Comparison of ENCODE assay signal across 8 cellular contexts in genomic region chrX:2609431-2610238, GRCh38.
DNase-seq lines count a peak whose midpoint lies in the region; ATAC-seq and TF ChIP-seq lines count a peak whose summit lies in the region.

No MANE protein-coding gene starts in this region.

- in situ Hi-C loops in KBM-7 (cut with MboI; ENCODE audit: low pct_unique_long_range_greater_than_20kb, low sequenced_read_pairs) = loop anchor here (25.0 kb wide), 1 partner anchor 1147 kb away; the partner anchor contains the start of gene ASMTL

- intact Hi-C loops in dendritic cell treated with granulocyte-macrophage colony-stimulating factor and Interleukin-4, amounts not matched to agents 40 ng/mL and 50 ng/mL, for 4 days (cut with micrococcal nuclease) = loop anchor here (2.0 to 5.0 kb wide), 3 partner anchors 83 to 949 kb away; partner anchors contain the start of gene CD99
- intact Hi-C loops in natural killer cell (cut with micrococcal nuclease) = loop anchor here (2.0 kb wide), 1 partner anchor 1157 kb away; the partner anchor contains the start of gene ASMTL

- H3K27me3 Mint-ChIP-seq in activated CD8-positive, alpha-beta memory T cell treated with anti-CD3 and anti-CD28 coated beads, Interleukin-2, amount 10 ng/mL, durations not matched to agents 7 days and 5 days = no peaks in the 10 kb centered on the region
- H3K27me3 Mint-ChIP-seq in dendritic cell treated with granulocyte-macrophage colony-stimulating factor and Interleukin-4, amounts not matched to agents 40 ng/mL and 50 ng/mL, for 4 days = no peaks in the 10 kb centered on the region
- H3K27me3 Mint-ChIP-seq in natural killer cell (ENCODE audit: low read depth in 2 of 2) = no peaks in the 10 kb centered on the region

- H3K4me3 Mint-ChIP-seq in activated CD8-positive, alpha-beta memory T cell treated with anti-CD3 and anti-CD28 coated beads, Interleukin-2, amount 10 ng/mL, durations not matched to agents 7 days and 5 days = peak overlapping the region; percentile 82
- H3K4me3 Mint-ChIP-seq in dendritic cell treated with granulocyte-macrophage colony-stimulating factor and Interleukin-4, amounts not matched to agents 40 ng/mL and 50 ng/mL, for 4 days = peak overlapping the region; percentile 96
- H3K4me3 Mint-ChIP-seq in natural killer cell = peak overlapping the region; percentile 94

- H3K9me3 Mint-ChIP-seq in activated CD8-positive, alpha-beta memory T cell treated with anti-CD3 and anti-CD28 coated beads, Interleukin-2, amount 10 ng/mL, durations not matched to agents 7 days and 5 days (ENCODE audit: low read depth) = no peaks in the 10 kb centered on the region
- H3K9me3 Mint-ChIP-seq in dendritic cell treated with granulocyte-macrophage colony-stimulating factor and Interleukin-4, amounts not matched to agents 40 ng/mL and 50 ng/mL, for 4 days = no peaks in the 10 kb centered on the region
- H3K9me3 Mint-ChIP-seq in natural killer cell = no peaks in the 10 kb centered on the region

- TF ChIP-seq CTCF in natural killer cell (IDR thresholded peaks at IDR 0.05) = no peak

- H3K4me1 Mint-ChIP-seq in activated CD8-positive, alpha-beta memory T cell treated with anti-CD3 and anti-CD28 coated beads, Interleukin-2, amount 10 ng/mL, durations not matched to agents 7 days and 5 days = peaks cover 45% of the 10 kb centered on the region
- peaks cover 52% of the 10 kb centered on the region for H3K4me1 Mint-ChIP-seq in dendritic cell treated with granulocyte-macrophage colony-stimulating factor and Interleukin-4, amounts not matched to agents 40 ng/mL and 50 ng/mL, for 4 days (ENCODE audit: low read depth)
- H3K4me1 Mint-ChIP-seq in natural killer cell = peaks cover 35 to 43% of the 10 kb centered on the region in 2 donors

- peak; percentile 67 for ATAC-seq in activated CD8-positive, alpha-beta memory T cell treated with anti-CD3 and anti-CD28 coated beads, Interleukin-2, amount 10 ng/mL, durations not matched to agents 7 days and 5 days
- ATAC-seq in natural killer cell = no peak
- ATAC-seq in GM21515 (IDR thresholded peaks at IDR 0.05; ENCODE audit: unreplicated experiment) = no peak

- CTCF ChIA-PET in activated CD8-positive, alpha-beta memory T cell treated with anti-CD3 and anti-CD28 coated beads, Interleukin-2, amount 10 ng/mL, durations not matched to agents 7 days and 5 days (lab: Charles Lee) = no interaction called here

- DNase-seq in activated CD8-positive, alpha-beta memory T cell treated with anti-CD3 and anti-CD28 coated beads, Interleukin-2, amount 10 ng/mL, durations not matched to agents 7 days and 5 days = peak; percentile 15
- no peak for DNase-seq in activated CD8-positive, alpha-beta memory T cell treated with anti-CD3 and anti-CD28 coated beads, Interleukin-2, amount 50 U/mL, for 4 hours
- DNase-seq in KBM-7 = peak; percentile 63
- DNase-seq in natural killer cell = no peak
- no peak for DNase-seq in NCI-H2029 treated with DMSO at 0.1 percent for 48 hours (lab: John Stamatoyannopoulos, UW)
- no peak for DNase-seq in LoVo (ENCODE audit: low spot score)

- peak overlapping the region; percentile 66 for H3K27ac Mint-ChIP-seq in activated CD8-positive, alpha-beta memory T cell treated with anti-CD3 and anti-CD28 coated beads, Interleukin-2, amount 10 ng/mL, durations not matched to agents 7 days and 5 days
- peak overlapping the region; percentile 83 for H3K27ac Mint-ChIP-seq in dendritic cell treated with granulocyte-macrophage colony-stimulating factor and Interleukin-4, amounts not matched to agents 40 ng/mL and 50 ng/mL, for 4 days
- peak overlapping the region; percentile 29 to 37 for H3K27ac Mint-ChIP-seq in natural killer cell

- H3K36me3 Mint-ChIP-seq in activated CD8-positive, alpha-beta memory T cell treated with anti-CD3 and anti-CD28 coated beads, Interleukin-2, amount 10 ng/mL, durations not matched to agents 7 days and 5 days = peaks cover 44% of the 10 kb centered on the region
- peaks cover 72% of the 10 kb centered on the region for H3K36me3 Mint-ChIP-seq in dendritic cell treated with granulocyte-macrophage colony-stimulating factor and Interleukin-4, amounts not matched to agents 40 ng/mL and 50 ng/mL, for 4 days (ENCODE audit: low read depth)
- peaks cover 16% of the 10 kb centered on the region for H3K36me3 Mint-ChIP-seq in natural killer cell

Comparison
In these comparisons a context has a peak if more than half of its experiments do, and no peak if none do; other contexts are left out.
1. DNase-seq: peak in activated CD8-positive, alpha-beta memory T cell treated with anti-CD3 and anti-CD28 coated beads, Interleukin-2, amount 10 ng/mL, durations not matched to agents 7 days and 5 days (single experiment) and KBM-7 (single experiment); none in activated CD8-positive, alpha-beta memory T cell treated with anti-CD3 and anti-CD28 coated beads, Interleukin-2, amount 50 U/mL, for 4 hours (single experiment), natural killer cell (single experiment), NCI-H2029 treated with DMSO at 0.1 percent for 48 hours (single experiment) and LoVo (single experiment).
2. H3K27ac Mint-ChIP-seq: peak in every context shown above with its lines; median percentile 83 in dendritic cell treated with granulocyte-macrophage colony-stimulating factor and Interleukin-4, amounts not matched to agents 40 ng/mL and 50 ng/mL, for 4 days; 66 in activated CD8-positive, alpha-beta memory T cell treated with anti-CD3 and anti-CD28 coated beads, Interleukin-2, amount 10 ng/mL, durations not matched to agents 7 days and 5 days; 33 in natural killer cell.
3. Peak in every context shown above with its lines, with median percentiles within 50 percentile points of each other: H3K4me3 Mint-ChIP-seq.